Comparison of ENCODE assay signal across 20 cellular contexts in the genomic region with DNA sequence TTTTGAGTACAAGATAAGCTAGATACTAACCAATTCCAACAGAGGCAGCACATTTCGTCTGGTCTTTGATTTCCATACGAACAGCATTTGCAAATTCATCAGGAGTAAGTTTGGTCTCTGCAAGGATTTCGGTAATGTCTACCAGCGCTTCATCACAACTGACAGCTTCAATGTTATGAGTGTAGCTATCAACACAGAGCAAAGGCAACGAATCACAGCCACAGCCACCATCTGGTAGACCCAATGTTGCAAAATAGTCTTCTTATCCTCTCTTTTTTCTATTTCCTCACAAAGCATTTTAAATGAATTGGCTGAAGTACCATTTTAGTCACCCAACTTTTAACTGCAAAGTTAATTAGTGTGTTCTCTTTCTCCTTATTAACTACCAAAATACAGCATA.
DNase-seq lines count a peak whose midpoint lies in the region; ATAC-seq and TF ChIP-seq lines count a peak whose summit lies in the region.
"Had no signal": no experiment of that assay in that cellular context is flagged by ENCODE, and none has a peak within 500 bp of the region (broad histone marks: within the 10 kb centered on the region; RNA-seq: fewer than 3 reads in every experiment).

No MANE protein-coding gene starts in this region.

- no peaks in the 10 kb centered on the region for H3K9me3 ChIP-seq in HAP-1
- no peaks in the 10 kb centered on the region for H3K9me3 ChIP-seq in tibial nerve
- H3K9me3 ChIP-seq: SJCRH30 had no signal

- no peak overlapping the region for H3K27ac ChIP-seq in tibial nerve
- H3K27ac ChIP-seq: SJCRH30 had no signal

- H3K36me3 ChIP-seq in HAP-1 (replicated peaks) (peaks cover 65% of the 10 kb centered on the region), tibial nerve (peaks cover 0 to 87% (median 5%) of the 10 kb centered on the region in 3 donors)

- TF ChIP-seq EP300 in tibial nerve (IDR thresholded peaks at IDR 0.05): no peak

- 93 to 95% methylated on average over 5 of the region's 5 CpGs for WGBS in tibial nerve, 2 donors

- TF ChIP-seq CTCF in fibroblast of mammary gland (conservative IDR thresholded peaks at IDR 0.05; ENCODE audit: control insufficient read depth, insufficient read depth, low read depth, low read length) (no peak), tibial nerve (IDR thresholded peaks at IDR 0.05) (no peak)

- H3K4me1 ChIP-seq in HAP-1: no peaks in the 10 kb centered on the region
- peaks cover 0 to 21% (median 3%) of the 10 kb centered on the region in 4 donors for H3K4me1 ChIP-seq in tibial nerve

- no peak for TF ChIP-seq POLR2A in tibial nerve (IDR thresholded peaks at IDR 0.05)

- DNase-seq in ELR (ENCODE audit: low read depth) (peak; percentile 28), NCI-H226 (peak; percentile 43), fibroblast of mammary gland (ENCODE audit: low read depth) (peak; percentile 66), myocyte (ENCODE audit: low read depth) (peak; percentile 21), HAP-1 (ENCODE audit: low spot score in 2 of 2) (no peak), tibial nerve (ENCODE audit: low spot score in 2 of 2) (no peak)
- DNase-seq: activated CD4-positive, alpha-beta T cell treated with anti-CD3 and anti-CD28 coated beads, Interleukin-2, amount 50 U/mL, for 48 hours; activated naive CD4-positive, alpha-beta T cell; activated T-cell treated with anti-CD3 and anti-CD28 coated beads for 4 hours; AML-193; anterior cingulate cortex; DMS79 treated with DMSO at 0.1 percent for 48 hours; NCI-H1417 treated with DMSO at 0.1 percent for 48 hours; NCI-H2171; NCI-H82; retina; SJCRH30; stimulated activated naive CD4-positive, alpha-beta T cell had no signal

- in situ Hi-C loops in HAP-1 (cut with MboI; ENCODE audit: low sequenced_read_pairs): no loop called here

- H3K27me3 ChIP-seq in HAP-1 (ENCODE audit: low read depth) (no peaks in the 10 kb centered on the region), tibial nerve (no peaks in the 10 kb centered on the region)
- H3K27me3 ChIP-seq: SJCRH30 had no signal

- H3K4me3 ChIP-seq in fibroblast of mammary gland (ENCODE audit: control insufficient read depth, low read depth, low read length) (no peak overlapping the region), HAP-1 (no peak overlapping the region), tibial nerve (no peak overlapping the region)
- H3K4me3 ChIP-seq: SJCRH30 had no signal

- ATAC-seq in HG02884 (IDR thresholded peaks at IDR 0.05; ENCODE audit: unreplicated experiment): no peak
- ATAC-seq: left lobe of liver had no signal

Comparison
In these comparisons a context has a peak if more than half of its experiments do, and no peak if none do; other contexts are left out.
1. DNase-seq: peak in ELR (single experiment), NCI-H226 (single experiment), fibroblast of mammary gland (single experiment) and myocyte (single experiment); none in HAP-1 (0 of 2) and tibial nerve (0 of 2).